13 cellular contexts compared by ENCODE assay signal in genomic region chr12:56346663-56347062, GRCh38. TPM values are rescaled to one million over a fixed set of nuclear protein-coding genes. Genes with fewer than 3 reads are reported as not detected.
DNase-seq lines count a peak whose midpoint lies in the region; FAIRE-seq and TF ChIP-seq lines count a peak whose summit lies in the region.
"Had no signal": no experiment of that assay in that cellular context is flagged by ENCODE, and none has a peak within 500 bp of the region (broad histone marks: within the 10 kb centered on the region; RNA-seq: fewer than 3 reads in every experiment).

No MANE protein-coding gene starts in this region.

- no peaks in the 10 kb centered on the region for H3K9me3 ChIP-seq in CD4-positive, alpha-beta memory T cell (ENCODE audit: control insufficient read depth in 1 of 2, low read length in 2 of 2)
- no peaks in the 10 kb centered on the region for H3K9me3 ChIP-seq in keratinocyte (ENCODE audit: control insufficient read depth, low read depth, low read length)
- H3K9me3 ChIP-seq: suprapubic skin had no signal

- CTCF ChIA-PET in CD4-positive, alpha-beta memory T cell (lab: Charles Lee; ENCODE audit: partially characterized antibody): interaction anchor here (0.9 to 3.1 kb wide), 4 partner anchors 8 to 102 kb away, joined by 3 to 11 read pairs (median 6); partner anchors contain the start of genes CNPY2, IL23A and STAT2

- no peaks in the 10 kb centered on the region for H3K27me3 ChIP-seq in CD4-positive, alpha-beta memory T cell (ENCODE audit: insufficient read depth, low read length)
- H3K27me3 ChIP-seq in keratinocyte (ENCODE audit: control insufficient read depth, extremely low read depth, insufficient read depth, low read length): no peaks in the 10 kb centered on the region
- H3K27me3 ChIP-seq: suprapubic skin had no signal

- no peak overlapping the region for H3K4me3 Mint-ChIP-seq in CD4-positive, alpha-beta memory T cell

- DNase-seq in CD4-positive, alpha-beta memory T cell: peak in 1 of 5 donors; percentile 18
- DNase-seq in T-helper 9 cell (peak; percentile 8), keratinocyte (ENCODE audit: low read depth, low spot score) (no peak), NCI-H1105 (lab: John Stamatoyannopoulos, UW) (no peak), A172 (ENCODE audit: low spot score) (no peak), NCI-H226 (no peak), amniotic stem cell (lab: John Stamatoyannopoulos, UW) (no peak)
- DNase-seq: kidney, NCI-H526 had no signal

- no peaks in the 10 kb centered on the region for H3K79me2 ChIP-seq in keratinocyte (ENCODE audit: control insufficient read depth, insufficient read depth, low read length)

- dilution Hi-C loops in keratinocyte (cut with MboI; ENCODE audit: extremely low pct_ligation_motif_present, low sequenced_read_pairs): no loop called here

- peaks cover 63% of the 10 kb centered on the region for H3K36me3 ChIP-seq in CD4-positive, alpha-beta memory T cell (ENCODE audit: insufficient read depth, low read length)
- H3K36me3 ChIP-seq in keratinocyte (ENCODE audit: control insufficient read depth in 2 of 2, extremely low read depth in 1 of 2, insufficient read depth in 2 of 2, low read length in 2 of 2): peaks cover 55 to 57% of the 10 kb centered on the region in 2 experiments

- no peaks in the 10 kb centered on the region for H4K20me1 ChIP-seq in keratinocyte (ENCODE audit: control insufficient read depth, extremely low read depth, insufficient read depth, low read length)

- H3K9ac ChIP-seq in keratinocyte (ENCODE audit: control insufficient read depth, extremely low read depth, insufficient read depth, low read length): no peak overlapping the region

- no peaks in the 10 kb centered on the region for H3K27me3 Mint-ChIP-seq in CD4-positive, alpha-beta memory T cell

- H3K4me3 ChIP-seq in CD4-positive, alpha-beta memory T cell (ENCODE audit: low read length in 2 of 2): no peak overlapping the region
- H3K4me3 ChIP-seq in keratinocyte (ENCODE audit: control insufficient read depth in 2 of 3, extremely low read depth in 1 of 3, insufficient read depth in 2 of 3, low read depth in 1 of 3, low read length in 3 of 3): no peak overlapping the region
- H3K4me3 ChIP-seq: suprapubic skin had no signal

- H3K4me1 Mint-ChIP-seq in CD4-positive, alpha-beta memory T cell: peaks cover 0 to 6% (median 2%) of the 10 kb centered on the region in 4 donors

- peak overlapping the region in 4 of 7 donors; percentile 30 to 79 (median 49) for H3K27ac Mint-ChIP-seq in CD4-positive, alpha-beta memory T cell

- no peak overlapping the region for H3K4me2 ChIP-seq in keratinocyte (ENCODE audit: control insufficient read depth, extremely low read depth, insufficient read depth, low read depth, low read length)

- intact Hi-C loops in CD4-positive, alpha-beta memory T cell (cut with micrococcal nuclease): no loop called here

- no peaks in the 10 kb centered on the region for H3K9me1 ChIP-seq in keratinocyte (ENCODE audit: control insufficient read depth, extremely low read depth, insufficient read depth, low read length)

- no peak overlapping the region for H3K27ac ChIP-seq in CD4-positive, alpha-beta memory T cell (ENCODE audit: low read depth, low read length)
- no peak overlapping the region for H3K27ac ChIP-seq in keratinocyte (ENCODE audit: control insufficient read depth, insufficient read depth, low read length)
- H3K27ac ChIP-seq: suprapubic skin had no signal

- H3K9me3 Mint-ChIP-seq in CD4-positive, alpha-beta memory T cell: peaks cover 0 to 1% (median 0%) of the 10 kb centered on the region in 8 donors

- H3K4me1 ChIP-seq in CD4-positive, alpha-beta memory T cell (ENCODE audit: insufficient read depth, low read length): no peaks in the 10 kb centered on the region
- peaks cover 6% of the 10 kb centered on the region for H3K4me1 ChIP-seq in keratinocyte (ENCODE audit: control insufficient read depth, extremely low read depth, insufficient read depth, low read length)
- H3K4me1 ChIP-seq: suprapubic skin had no signal

- peaks cover 49 to 75% of the 10 kb centered on the region in 2 donors for H3K36me3 Mint-ChIP-seq in CD4-positive, alpha-beta memory T cell

- POLR2A ChIA-PET in CD4-positive, alpha-beta memory T cell (lab: Charles Lee; ENCODE audit: partially characterized antibody): interaction anchor here (0.6 to 1.2 kb wide), 2 partner anchors 11 to 12 kb away, joined by 3 read pairs; no protein-coding TSS in a partner anchor

- H2AFZ ChIP-seq in keratinocyte (ENCODE audit: control insufficient read depth, low read length): no peak overlapping the region

- TF ChIP-seq CTCF in GM12874 (IDR thresholded peaks at IDR 0.05; ENCODE audit: insufficient read depth, low read depth, low read length) (0 out of 2 replicates have a peak, but pooled peaks have one; percentile 23), keratinocyte (optimal IDR thresholded peaks at IDR 0.05 in 1 of 3, IDR thresholded peaks at IDR 0.05 in 1 of 3, conservative IDR thresholded peaks at IDR 0.05 in 1 of 3; ENCODE audit: extremely low read depth in 1 of 3, insufficient read depth in 2 of 3, low read length in 3 of 3) (peak in 2 of 3 experiments; percentile 8 to 30)

- no peak for FAIRE-seq in keratinocyte (lab: Jason Lieb, UNC)
- FAIRE-seq: kidney had no signal

RNA-seq across cellular contexts. Expression of gene IL23A, which starts 8.0 kb away (rescaled TPM):
- total RNA-seq in CD4-positive, alpha-beta memory T cell: 10 to 100 TPM; 34.1 to 34.4 TPM
- polyA plus RNA-seq in CD4-positive, alpha-beta memory T cell: 10 to 100 TPM; 30.3 to 40.1 TPM
- 0.68 to 1.6 TPM (median 1.5 TPM) in 3 replicates for polyA plus RNA-seq in keratinocyte
- polyA plus RNA-seq in keratinocyte (2011; ENCODE audit: low read depth): not detected
- polyA plus RNA-seq in keratinocyte (2011; cell fraction: cytosol; rRNA removed): 0.30 and 0.63 TPM in 2 replicates
- polyA plus RNA-seq in keratinocyte (2011; cell fraction: nucleus; rRNA removed): 0.69 and 0.80 TPM in 2 replicates
- polyA plus RNA-seq in keratinocyte (2012; ENCODE audit: low replicate concordance): 0.58 and 1.7 TPM in 2 replicates
- not detected in 3 replicates for polyA minus RNA-seq in keratinocyte
- polyA minus RNA-seq in keratinocyte (2011; cell fraction: cytosol; rRNA and poly(A)+ RNA removed): not detected
- not detected in 2 replicates for polyA minus RNA-seq in keratinocyte (2011; cell fraction: nucleus; rRNA and poly(A)+ RNA removed)
- total RNA-seq in A172 (2014; rRNA removed; shearing (Covaris generic)): 1.8 TPM in 1 of 2 replicates, not detected in the other
- total RNA-seq: osteocyte, suprapubic skin had no signal

RNA-seq across cellular contexts. Expression of gene PAN2, which starts 12.9 kb away (rescaled TPM):
- total RNA-seq in CD4-positive, alpha-beta memory T cell: 100 to 1,000 TPM; 193 to 203 TPM
- polyA plus RNA-seq in CD4-positive, alpha-beta memory T cell: 10 to 100 TPM in 1 of 2 donors, 1 to 10 TPM in 1; 5.6 to 10.2 TPM
- 20.0 to 26.3 TPM (median 26.2 TPM) in 3 replicates for polyA plus RNA-seq in keratinocyte
- polyA plus RNA-seq in keratinocyte (2011; ENCODE audit: low read depth): 32.6 TPM
- 3.6 and 5.8 TPM in 2 replicates for polyA plus RNA-seq in keratinocyte (2011; cell fraction: cytosol; rRNA removed)
- polyA plus RNA-seq in keratinocyte (2011; cell fraction: nucleus; rRNA removed): 189 and 194 TPM in 2 replicates
- polyA plus RNA-seq in keratinocyte (2012; ENCODE audit: low replicate concordance): 12.8 and 29.0 TPM in 2 replicates
- polyA minus RNA-seq in keratinocyte: 11.1 to 22.3 TPM (median 17.3 TPM) in 3 replicates
- 5.8 TPM for polyA minus RNA-seq in keratinocyte (2011; cell fraction: cytosol; rRNA and poly(A)+ RNA removed)
- 14.6 and 42.4 TPM in 2 replicates for polyA minus RNA-seq in keratinocyte (2011; cell fraction: nucleus; rRNA and poly(A)+ RNA removed)
- total RNA-seq in A172 (2014; rRNA removed; shearing (Covaris generic)): 15.6 and 22.0 TPM in 2 replicates

RNA-seq across cellular contexts. Expression of gene STAT2, which starts 13.2 kb away (rescaled TPM):
- total RNA-seq in CD4-positive, alpha-beta memory T cell: 100 to 1,000 TPM; 192 to 193 TPM
- polyA plus RNA-seq in CD4-positive, alpha-beta memory T cell: 10 to 100 TPM; 74.4 to 80.6 TPM
- polyA plus RNA-seq in keratinocyte: 95.8 to 120 TPM (median 109 TPM) in 3 replicates
- polyA plus RNA-seq in keratinocyte (2011; ENCODE audit: low read depth): 17.2 TPM
- 45.1 and 54.8 TPM in 2 replicates for polyA plus RNA-seq in keratinocyte (2011; cell fraction: cytosol; rRNA removed)
- polyA plus RNA-seq in keratinocyte (2011; cell fraction: nucleus; rRNA removed): 344 and 372 TPM in 2 replicates
- 30.2 and 75.7 TPM in 2 replicates for polyA plus RNA-seq in keratinocyte (2012; ENCODE audit: low replicate concordance)
- polyA minus RNA-seq in keratinocyte: 107 to 189 TPM (median 189 TPM) in 3 replicates
- 70.4 TPM for polyA minus RNA-seq in keratinocyte (2011; cell fraction: cytosol; rRNA and poly(A)+ RNA removed)
- 132 and 225 TPM in 2 replicates for polyA minus RNA-seq in keratinocyte (2011; cell fraction: nucleus; rRNA and poly(A)+ RNA removed)
- total RNA-seq in A172 (2014; rRNA removed; shearing (Covaris generic)): 66.6 and 68.2 TPM in 2 replicates

RNA-seq across cellular contexts. Expression of gene APOF, which starts 16.0 kb away (rescaled TPM):
- total RNA-seq in CD4-positive, alpha-beta memory T cell: not detected
- polyA plus RNA-seq in CD4-positive, alpha-beta memory T cell: not detected
- not detected in 3 replicates for polyA plus RNA-seq in keratinocyte
- polyA plus RNA-seq in keratinocyte (2011; ENCODE audit: low read depth): not detected
- not detected in 2 replicates for polyA plus RNA-seq in keratinocyte (2011; cell fraction: cytosol; rRNA removed)
- not detected in 2 replicates for polyA plus RNA-seq in keratinocyte (2011; cell fraction: nucleus; rRNA removed)
- polyA plus RNA-seq in keratinocyte (2012; ENCODE audit: low replicate concordance): not detected in 2 replicates
- polyA minus RNA-seq in keratinocyte: not detected in 3 replicates
- not detected for polyA minus RNA-seq in keratinocyte (2011; cell fraction: cytosol; rRNA and poly(A)+ RNA removed)
- polyA minus RNA-seq in keratinocyte (2011; cell fraction: nucleus; rRNA and poly(A)+ RNA removed): not detected in 2 replicates
- total RNA-seq in A172 (2014; rRNA removed; shearing (Covaris generic)): not detected in 2 replicates
- total RNA-seq: kidney, osteocyte, suprapubic skin had no signal
- polyA plus RNA-seq: esophagus had no signal

RNA-seq across cellular contexts. Expression of gene CNPY2, which starts 30.9 kb away (rescaled TPM):
- total RNA-seq in CD4-positive, alpha-beta memory T cell: 10 to 100 TPM; 93.5 to 95.8 TPM
- polyA plus RNA-seq in CD4-positive, alpha-beta memory T cell: 100 to 1,000 TPM; 174 to 184 TPM
- polyA plus RNA-seq in keratinocyte: 122 to 162 TPM (median 160 TPM) in 3 replicates
- 52.6 TPM for polyA plus RNA-seq in keratinocyte (2011; ENCODE audit: low read depth)
- polyA plus RNA-seq in keratinocyte (2011; cell fraction: cytosol; rRNA removed): 146 and 188 TPM in 2 replicates
- 146 and 153 TPM in 2 replicates for polyA plus RNA-seq in keratinocyte (2011; cell fraction: nucleus; rRNA removed)
- polyA plus RNA-seq in keratinocyte (2012; ENCODE audit: low replicate concordance): 82.7 and 95.9 TPM in 2 replicates
- polyA minus RNA-seq in keratinocyte: 23.1 to 90.2 TPM (median 77.2 TPM) in 3 replicates
- polyA minus RNA-seq in keratinocyte (2011; cell fraction: cytosol; rRNA and poly(A)+ RNA removed): 30.5 TPM
- 19.6 and 31.4 TPM in 2 replicates for polyA minus RNA-seq in keratinocyte (2011; cell fraction: nucleus; rRNA and poly(A)+ RNA removed)
- total RNA-seq in A172 (2014; rRNA removed; shearing (Covaris generic)): 109 and 126 TPM in 2 replicates

Comparison
In these comparisons a context has a peak if more than half of its experiments do, and no peak if none do; other contexts are left out.
1. RNA of gene IL23A, which starts 8.0 kb away (total RNA-seq): 34.1 to 34.4 TPM in CD4-positive, alpha-beta memory T cell; 1.8 TPM in A172; every median in the first group is over 10 times any median in the second.